Comparison of ENCODE assay signal across 25 cellular contexts in genomic region chrX:54602563-54602962, GRCh38.
A peak's percentile ranks its signal among the peaks of the same experiment; 100 is the strongest.
DNase-seq lines count a peak whose midpoint lies in the region; ATAC-seq, FAIRE-seq and TF ChIP-seq lines count a peak whose summit lies in the region.
"Had no signal": no experiment of that assay in that cellular context is flagged by ENCODE, and none has a peak within 500 bp of the region (broad histone marks: within the 10 kb centered on the region; RNA-seq: fewer than 3 reads in every experiment).

No MANE protein-coding gene starts in this region.

- BruUV-seq in endothelial cell of umbilical vein (replicated peaks; lab: Mats Ljungman, UMichigan): no TSS peak

- no peak for TF ChIP-seq POLR2A in endothelial cell of umbilical vein (IDR thresholded peaks at IDR 0.05; ENCODE audit: low read depth, low read length)

- no peaks in the 10 kb centered on the region for H3K9me3 ChIP-seq in endothelial cell of umbilical vein (replicated peaks; ENCODE audit: control insufficient read depth, insufficient read depth, low read length)
- H3K9me3 ChIP-seq: A549, BE2C had no signal

- H2AFZ ChIP-seq in GM23338 (no peak overlapping the region), endothelial cell of umbilical vein (ENCODE audit: low read depth, low read length) (no peak overlapping the region)
- H2AFZ ChIP-seq: GM23248 had no signal

- DNase-seq in GM23338 (ENCODE audit: low spot score) (peak; percentile 31), WTC11 (ENCODE audit: low spot score) (no peak), endothelial cell of umbilical vein (ENCODE audit: low read depth, low spot score) (no peak), iPS-NIHi11 (ENCODE audit: low spot score) (peak; percentile 11), D721Med (ENCODE audit: insufficient read length, low spot score) (no peak), COLO668 (lab: John Stamatoyannopoulos, UW; ENCODE audit: unreplicated experiment) (no peak), HUDEP-2 (lab: John Stamatoyannopoulos, UW; ENCODE audit: unreplicated experiment in 76 of 76) (no peak)
- DNase-seq: 8988T; ACHN; AML-193; BE2C; Calu3; CD4-positive, alpha-beta T cell; CD8-positive, alpha-beta memory T cell; COR-L47; DMS153; DND-41; GM23248; HCEC 1CT had no signal

- H3K4me1 ChIP-seq in GM23338 (ENCODE audit: insufficient read depth): no peaks in the 10 kb centered on the region
- no peaks in the 10 kb centered on the region for H3K4me1 ChIP-seq in endothelial cell of umbilical vein (ENCODE audit: control insufficient read depth, extremely low read depth, insufficient read depth, low read length)
- H3K4me1 ChIP-seq: A549; BE2C; BLaER1 treated with 17β-estradiol and CSF1 and Interleukin-3, amounts not matched to agents 10 nM and 100 nM had no signal

- no peaks in the 10 kb centered on the region for H3K36me3 ChIP-seq in GM23338 (ENCODE audit: insufficient read depth)
- H3K36me3 ChIP-seq in endothelial cell of umbilical vein (ENCODE audit: control insufficient read depth in 2 of 2, extremely low read depth in 1 of 2, insufficient read depth in 2 of 2, low read length in 2 of 2): no peaks in the 10 kb centered on the region
- H3K36me3 ChIP-seq: BE2C; BLaER1 treated with 17β-estradiol and CSF1 and Interleukin-3, amounts not matched to agents 10 nM and 100 nM had no signal

- H3K9me3 Mint-ChIP-seq in GM23338 (no peaks in the 10 kb centered on the region), WTC11 (peaks cover 1% of the 10 kb centered on the region; the same call in 1 of the 2 replicates)
- H3K9me3 Mint-ChIP-seq: CD4-positive, alpha-beta T cell; CD8-positive, alpha-beta memory T cell had no signal

- intact Hi-C loops in endothelial cell of umbilical vein (cut with micrococcal nuclease): no loop called here

- TF ChIP-seq CTCF in GM23338 (conservative IDR thresholded peaks at IDR 0.05; ENCODE audit: low read depth in 2 of 2): no peak
- no peak for TF ChIP-seq CTCF in WTC11 (IDR thresholded peaks at IDR 0.05)
- TF ChIP-seq CTCF in endothelial cell of umbilical vein (IDR thresholded peaks at IDR 0.05; ENCODE audit: extremely low read depth in 1 of 2, insufficient read depth in 1 of 2, low read depth in 1 of 2, low read length in 2 of 2): no peak
- TF ChIP-seq CTCF in D721Med (IDR thresholded peaks at IDR 0.05; ENCODE audit: insufficient read depth, missing control alignments): no peak

- H3K4me3 ChIP-seq in GM23338 (no peak overlapping the region), endothelial cell of umbilical vein (replicated peaks in 1 of 3; ENCODE audit: insufficient read depth in 1 of 3, low read depth in 1 of 3, low read length in 3 of 3) (no peak overlapping the region)
- H3K4me3 ChIP-seq: A549; BLaER1 treated with 17β-estradiol and CSF1 and Interleukin-3, amounts not matched to agents 10 nM and 100 nM; GM23248 had no signal

- H3K27ac Mint-ChIP-seq in GM23338 (no peak overlapping the region), WTC11 (no peak overlapping the region; the same call in 1 of the 2 replicates)
- H3K27ac Mint-ChIP-seq: CD14-positive monocyte; CD4-positive, alpha-beta T cell; CD8-positive, alpha-beta memory T cell had no signal

- ATAC-seq in GM23338 (peak; percentile 82), WTC11 (peak; percentile 87)
- ATAC-seq: A549 had no signal

- no peaks in the 10 kb centered on the region for H3K27me3 Mint-ChIP-seq in GM23338 (ENCODE audit: insufficient read depth, low read depth, poor library complexity)
- H3K27me3 Mint-ChIP-seq in WTC11 (ENCODE audit: low read depth): no peaks in the 10 kb centered on the region
- H3K27me3 Mint-ChIP-seq: CD4-positive, alpha-beta T cell; CD8-positive, alpha-beta memory T cell had no signal

- H3K9me1 ChIP-seq in endothelial cell of umbilical vein (replicated peaks; ENCODE audit: control insufficient read depth, extremely low read depth, insufficient read depth, low read length): no peaks in the 10 kb centered on the region

- H4K20me1 ChIP-seq in GM23338 (replicated peaks; ENCODE audit: insufficient read depth) (no peaks in the 10 kb centered on the region), endothelial cell of umbilical vein (replicated peaks; ENCODE audit: control insufficient read depth, extremely low read depth, insufficient read depth, low read length) (no peaks in the 10 kb centered on the region)
- H4K20me1 ChIP-seq: BLaER1 treated with 17β-estradiol and CSF1 and Interleukin-3, amounts not matched to agents 10 nM and 100 nM had no signal

- dilution Hi-C loops in endothelial cell of umbilical vein (cut with MboI; ENCODE audit: extremely low pct_ligation_motif_present, low sequenced_read_pairs): no loop called here

- no peaks in the 10 kb centered on the region for H3K9me2 ChIP-seq in GM23338 (ENCODE audit: insufficient read depth)

- peaks cover 7% of the 10 kb centered on the region; the same call in 2 of the 3 replicates for H3K4me1 Mint-ChIP-seq in GM23338
- peaks cover 9% of the 10 kb centered on the region for H3K4me1 Mint-ChIP-seq in WTC11
- H3K4me1 Mint-ChIP-seq: CD14-positive monocyte; CD8-positive, alpha-beta memory T cell had no signal

- CTCF ChIA-PET in WTC11 (lab: Charles Lee) (no interaction called here), endothelial cell of umbilical vein (lab: Charles Lee) (no interaction called here)

- H3K36me3 Mint-ChIP-seq in GM23338 (ENCODE audit: low read depth) (no peaks in the 10 kb centered on the region), WTC11 (no peaks in the 10 kb centered on the region)
- H3K36me3 Mint-ChIP-seq: CD14-positive monocyte had no signal

- POLR2A ChIA-PET in WTC11 (lab: Charles Lee) (no interaction called here), endothelial cell of umbilical vein (lab: Charles Lee) (no interaction called here)

- no peak overlapping the region for H3K9ac ChIP-seq in endothelial cell of umbilical vein (replicated peaks; ENCODE audit: extremely low read depth, insufficient read depth, low read length)
- H3K9ac ChIP-seq: BLaER1 treated with 17β-estradiol and CSF1 and Interleukin-3, amounts not matched to agents 10 nM and 100 nM; GM23248 had no signal

- H3K4me2 ChIP-seq in GM23338: no peak overlapping the region
- no peak overlapping the region for H3K4me2 ChIP-seq in endothelial cell of umbilical vein (ENCODE audit: insufficient read depth, low read length)
- H3K4me2 ChIP-seq: A549; BLaER1 treated with 17β-estradiol and CSF1 and Interleukin-3, amounts not matched to agents 10 nM and 100 nM had no signal

- H3K27ac ChIP-seq in GM23338 (ENCODE audit: low read depth) (peak overlapping the region; percentile 39; the same call in 1 of the 2 replicates), endothelial cell of umbilical vein (ENCODE audit: insufficient read depth, low read depth, low read length) (no peak overlapping the region)
- H3K27ac ChIP-seq: A549; BLaER1 treated with 17β-estradiol and CSF1 and Interleukin-3, amounts not matched to agents 10 nM and 100 nM; GM23248 had no signal

- H3K79me2 ChIP-seq in GM23338 (replicated peaks; ENCODE audit: insufficient read depth) (no peaks in the 10 kb centered on the region), endothelial cell of umbilical vein (ENCODE audit: control insufficient read depth, insufficient read depth, low read length) (no peaks in the 10 kb centered on the region)

- no peak overlapping the region for H3K4me3 Mint-ChIP-seq in GM23338
- no peak overlapping the region for H3K4me3 Mint-ChIP-seq in WTC11
- H3K4me3 Mint-ChIP-seq: CD14-positive monocyte; CD4-positive, alpha-beta T cell; CD8-positive, alpha-beta memory T cell had no signal

- H3F3A ChIP-seq in GM23338 (replicated peaks; ENCODE audit: low read depth): no peaks in the 10 kb centered on the region

- H3K27me3 ChIP-seq in GM23338 (ENCODE audit: insufficient read depth): no peaks in the 10 kb centered on the region
- no peaks in the 10 kb centered on the region for H3K27me3 ChIP-seq in endothelial cell of umbilical vein (ENCODE audit: control insufficient read depth in 2 of 2, insufficient read depth in 2 of 2, low read length in 2 of 2)
- H3K27me3 ChIP-seq: BE2C had no signal

- FAIRE-seq in endothelial cell of umbilical vein (lab: Jason Lieb, UNC) (peak; percentile 48), D721Med (lab: Jason Lieb, UNC) (no peak)
- FAIRE-seq: G401.6, GM12892, H54 had no signal

TF ChIP-seq in WTC11, 78 proteins besides CTCF, POLR2A, EP300 and RAD21 (continues in another document):
- TF ChIP-seq ZNF512 (CRISPR knock-in tag; IDR thresholded peaks at IDR 0.05; ENCODE audit: borderline replicate concordance): no peak
- no peak for TF ChIP-seq RELA (CRISPR knock-in tag; IDR thresholded peaks at IDR 0.05; ENCODE audit: borderline replicate concordance)
- TF ChIP-seq JUN (CRISPR knock-in tag; IDR thresholded peaks at IDR 0.05): no peak
- TF ChIP-seq GABPB1 (CRISPR knock-in tag; IDR thresholded peaks at IDR 0.05): no peak

TF ChIP-seq in endothelial cell of umbilical vein, 7 proteins besides CTCF, POLR2A, EP300 and RAD21:
- TF ChIP-seq, protein P1, sequence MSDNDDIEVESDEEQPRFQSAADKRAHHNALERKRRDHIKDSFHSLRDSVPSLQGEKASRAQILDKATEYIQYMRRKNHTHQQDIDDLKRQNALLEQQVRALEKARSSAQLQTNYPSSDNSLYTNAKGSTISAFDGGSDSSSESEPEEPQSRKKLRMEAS (IDR thresholded peaks at IDR 0.05; ENCODE audit: insufficient read depth, insufficient read length): no peak
- TF ChIP-seq GATA2 (IDR thresholded peaks at IDR 0.05; ENCODE audit: insufficient read depth, insufficient read length, low read depth, low read length) (no peak), POLR2AphosphoS5 (IDR thresholded peaks at IDR 0.05; ENCODE audit: insufficient read depth, low read depth, low read length) (no peak), EZH2 (IDR thresholded peaks at IDR 0.05; ENCODE audit: borderline replicate concordance, low read depth, low read length, severe bottlenecking) (no peak)

Comparison
In these comparisons a context has a peak if more than half of its experiments do, and no peak if none do; other contexts are left out.
1. DNase-seq: peak in GM23338 (single experiment) and iPS-NIHi11 (single experiment); none in WTC11 (single experiment), endothelial cell of umbilical vein (single experiment), D721Med (single experiment), COLO668 (single experiment) and HUDEP-2 (0 of 76).